1 cellular context compared by ENCODE assay signal in the genomic region with DNA sequence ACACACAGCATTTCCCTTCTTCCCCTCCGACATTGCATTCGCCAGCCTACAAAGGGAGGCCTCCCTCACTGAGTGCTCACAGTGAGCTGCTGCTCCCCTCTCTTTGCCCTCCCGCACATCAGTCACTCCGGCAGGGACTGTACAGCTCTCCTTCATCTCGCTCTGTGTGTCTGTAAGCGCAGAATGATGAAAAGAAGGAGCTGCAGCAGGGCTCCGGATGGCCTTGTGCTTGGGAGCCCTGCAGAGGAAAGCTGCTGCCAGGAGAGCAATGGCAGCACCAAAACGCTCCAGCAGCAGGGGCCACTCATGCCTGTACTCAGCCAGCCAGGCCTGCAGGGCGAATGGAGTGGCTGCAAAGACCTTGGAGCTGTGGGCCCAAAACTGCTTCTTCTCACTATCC.
TF ChIP-seq lines count a peak whose summit lies in the region.

No MANE protein-coding gene starts in this region.

TF ChIP-seq in GM23338, 12 proteins besides CTCF, POLR2A, EP300 and RAD21 (continued from another document):
- TF ChIP-seq, protein P1, sequence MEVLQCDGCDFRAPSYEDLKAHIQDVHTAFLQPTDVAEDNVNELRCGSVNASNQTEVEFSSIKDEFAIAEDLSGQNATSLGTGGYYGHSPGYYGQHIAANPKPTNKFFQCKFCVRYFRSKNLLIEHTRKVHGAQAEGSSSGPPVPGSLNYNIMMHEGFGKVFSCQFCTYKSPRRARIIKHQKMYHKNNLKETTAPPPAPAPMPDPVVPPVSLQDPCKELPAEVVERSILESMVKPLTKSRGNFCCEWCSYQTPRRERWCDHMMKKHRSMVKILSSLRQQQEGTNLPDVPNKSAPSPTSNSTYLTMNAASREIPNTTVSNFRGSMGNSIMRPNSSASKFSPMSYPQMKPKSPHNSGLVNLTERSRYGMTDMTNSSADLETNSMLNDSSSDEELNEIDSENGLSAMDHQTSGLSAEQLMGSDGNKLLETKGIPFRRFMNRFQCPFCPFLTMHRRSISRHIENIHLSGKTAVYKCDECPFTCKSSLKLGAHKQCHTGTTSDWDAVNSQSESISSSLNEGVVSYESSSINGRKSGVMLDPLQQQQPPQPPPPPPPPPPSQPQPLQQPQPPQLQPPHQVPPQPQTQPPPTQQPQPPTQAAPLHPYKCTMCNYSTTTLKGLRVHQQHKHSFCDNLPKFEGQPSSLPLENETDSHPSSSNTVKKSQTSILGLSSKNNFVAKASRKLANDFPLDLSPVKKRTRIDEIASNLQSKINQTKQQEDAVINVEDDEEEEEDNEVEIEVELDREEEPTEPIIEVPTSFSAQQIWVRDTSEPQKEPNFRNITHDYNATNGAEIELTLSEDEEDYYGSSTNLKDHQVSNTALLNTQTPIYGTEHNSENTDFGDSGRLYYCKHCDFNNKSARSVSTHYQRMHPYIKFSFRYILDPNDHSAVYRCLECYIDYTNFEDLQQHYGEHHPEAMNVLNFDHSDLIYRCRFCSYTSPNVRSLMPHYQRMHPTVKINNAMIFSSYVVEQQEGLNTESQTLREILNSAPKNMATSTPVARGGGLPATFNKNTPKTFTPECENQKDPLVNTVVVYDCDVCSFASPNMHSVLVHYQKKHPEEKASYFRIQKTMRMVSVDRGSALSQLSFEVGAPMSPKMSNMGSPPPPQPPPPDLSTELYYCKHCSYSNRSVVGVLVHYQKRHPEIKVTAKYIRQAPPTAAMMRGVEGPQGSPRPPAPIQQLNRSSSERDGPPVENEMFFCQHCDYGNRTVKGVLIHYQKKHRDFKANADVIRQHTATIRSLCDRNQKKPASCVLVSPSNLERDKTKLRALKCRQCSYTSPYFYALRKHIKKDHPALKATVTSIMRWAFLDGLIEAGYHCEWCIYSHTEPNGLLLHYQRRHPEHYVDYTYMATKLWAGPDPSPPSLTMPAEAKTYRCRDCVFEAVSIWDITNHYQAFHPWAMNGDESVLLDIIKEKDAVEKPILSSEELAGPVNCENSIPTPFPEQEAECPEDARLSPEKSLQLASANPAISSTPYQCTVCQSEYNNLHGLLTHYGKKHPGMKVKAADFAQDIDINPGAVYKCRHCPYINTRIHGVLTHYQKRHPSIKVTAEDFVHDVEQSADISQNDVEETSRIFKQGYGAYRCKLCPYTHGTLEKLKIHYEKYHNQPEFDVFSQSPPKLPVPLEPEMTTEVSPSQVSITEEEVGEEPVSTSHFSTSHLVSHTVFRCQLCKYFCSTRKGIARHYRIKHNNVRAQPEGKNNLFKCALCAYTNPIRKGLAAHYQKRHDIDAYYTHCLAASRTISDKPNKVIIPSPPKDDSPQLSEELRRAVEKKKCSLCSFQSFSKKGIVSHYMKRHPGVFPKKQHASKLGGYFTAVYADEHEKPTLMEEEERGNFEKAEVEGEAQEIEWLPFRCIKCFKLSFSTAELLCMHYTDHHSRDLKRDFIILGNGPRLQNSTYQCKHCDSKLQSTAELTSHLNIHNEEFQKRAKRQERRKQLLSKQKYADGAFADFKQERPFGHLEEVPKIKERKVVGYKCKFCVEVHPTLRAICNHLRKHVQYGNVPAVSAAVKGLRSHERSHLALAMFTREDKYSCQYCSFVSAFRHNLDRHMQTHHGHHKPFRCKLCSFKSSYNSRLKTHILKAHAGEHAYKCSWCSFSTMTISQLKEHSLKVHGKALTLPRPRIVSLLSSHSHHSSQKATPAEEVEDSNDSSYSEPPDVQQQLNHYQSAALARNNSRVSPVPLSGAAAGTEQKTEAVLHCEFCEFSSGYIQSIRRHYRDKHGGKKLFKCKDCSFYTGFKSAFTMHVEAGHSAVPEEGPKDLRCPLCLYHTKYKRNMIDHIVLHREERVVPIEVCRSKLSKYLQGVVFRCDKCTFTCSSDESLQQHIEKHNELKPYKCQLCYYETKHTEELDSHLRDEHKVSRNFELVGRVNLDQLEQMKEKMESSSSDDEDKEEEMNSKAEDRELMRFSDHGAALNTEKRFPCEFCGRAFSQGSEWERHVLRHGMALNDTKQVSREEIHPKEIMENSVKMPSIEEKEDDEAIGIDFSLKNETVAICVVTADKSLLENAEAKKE (CRISPR knock-in tag; IDR thresholded peaks at IDR 0.05): no peak
- TF ChIP-seq ZNF331 (CRISPR knock-in tag; IDR thresholded peaks at IDR 0.05; ENCODE audit: low read depth): no peak
- TF ChIP-seq CREB1 (CRISPR knock-in tag; IDR thresholded peaks at IDR 0.05; ENCODE audit: low read depth): no peak
- TF ChIP-seq, protein P2, sequence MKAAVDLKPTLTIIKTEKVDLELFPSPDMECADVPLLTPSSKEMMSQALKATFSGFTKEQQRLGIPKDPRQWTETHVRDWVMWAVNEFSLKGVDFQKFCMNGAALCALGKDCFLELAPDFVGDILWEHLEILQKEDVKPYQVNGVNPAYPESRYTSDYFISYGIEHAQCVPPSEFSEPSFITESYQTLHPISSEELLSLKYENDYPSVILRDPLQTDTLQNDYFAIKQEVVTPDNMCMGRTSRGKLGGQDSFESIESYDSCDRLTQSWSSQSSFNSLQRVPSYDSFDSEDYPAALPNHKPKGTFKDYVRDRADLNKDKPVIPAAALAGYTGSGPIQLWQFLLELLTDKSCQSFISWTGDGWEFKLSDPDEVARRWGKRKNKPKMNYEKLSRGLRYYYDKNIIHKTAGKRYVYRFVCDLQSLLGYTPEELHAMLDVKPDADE (IDR thresholded peaks at IDR 0.05): no peak
- TF ChIP-seq, protein P3, sequence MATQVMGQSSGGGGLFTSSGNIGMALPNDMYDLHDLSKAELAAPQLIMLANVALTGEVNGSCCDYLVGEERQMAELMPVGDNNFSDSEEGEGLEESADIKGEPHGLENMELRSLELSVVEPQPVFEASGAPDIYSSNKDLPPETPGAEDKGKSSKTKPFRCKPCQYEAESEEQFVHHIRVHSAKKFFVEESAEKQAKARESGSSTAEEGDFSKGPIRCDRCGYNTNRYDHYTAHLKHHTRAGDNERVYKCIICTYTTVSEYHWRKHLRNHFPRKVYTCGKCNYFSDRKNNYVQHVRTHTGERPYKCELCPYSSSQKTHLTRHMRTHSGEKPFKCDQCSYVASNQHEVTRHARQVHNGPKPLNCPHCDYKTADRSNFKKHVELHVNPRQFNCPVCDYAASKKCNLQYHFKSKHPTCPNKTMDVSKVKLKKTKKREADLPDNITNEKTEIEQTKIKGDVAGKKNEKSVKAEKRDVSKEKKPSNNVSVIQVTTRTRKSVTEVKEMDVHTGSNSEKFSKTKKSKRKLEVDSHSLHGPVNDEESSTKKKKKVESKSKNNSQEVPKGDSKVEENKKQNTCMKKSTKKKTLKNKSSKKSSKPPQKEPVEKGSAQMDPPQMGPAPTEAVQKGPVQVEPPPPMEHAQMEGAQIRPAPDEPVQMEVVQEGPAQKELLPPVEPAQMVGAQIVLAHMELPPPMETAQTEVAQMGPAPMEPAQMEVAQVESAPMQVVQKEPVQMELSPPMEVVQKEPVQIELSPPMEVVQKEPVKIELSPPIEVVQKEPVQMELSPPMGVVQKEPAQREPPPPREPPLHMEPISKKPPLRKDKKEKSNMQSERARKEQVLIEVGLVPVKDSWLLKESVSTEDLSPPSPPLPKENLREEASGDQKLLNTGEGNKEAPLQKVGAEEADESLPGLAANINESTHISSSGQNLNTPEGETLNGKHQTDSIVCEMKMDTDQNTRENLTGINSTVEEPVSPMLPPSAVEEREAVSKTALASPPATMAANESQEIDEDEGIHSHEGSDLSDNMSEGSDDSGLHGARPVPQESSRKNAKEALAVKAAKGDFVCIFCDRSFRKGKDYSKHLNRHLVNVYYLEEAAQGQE (IDR thresholded peaks at IDR 0.05; ENCODE audit: unreplicated experiment): no peak
- TF ChIP-seq STAT1 (IDR thresholded peaks at IDR 0.05; ENCODE audit: unreplicated experiment): no peak
- TF ChIP-seq POLR2AphosphoS5 (IDR thresholded peaks at IDR 0.05; ENCODE audit: low read depth): no peak
- TF ChIP-seq JUNB (IDR thresholded peaks at IDR 0.05; ENCODE audit: unreplicated experiment): no peak
- no peak for TF ChIP-seq EZH2phosphoT487 (IDR thresholded peaks at IDR 0.05; ENCODE audit: unreplicated experiment)
- no peak for TF ChIP-seq NANOG (IDR thresholded peaks at IDR 0.05; ENCODE audit: borderline replicate concordance)
